ENCODE assay signal across 9 cellular contexts in the genomic region with DNA sequence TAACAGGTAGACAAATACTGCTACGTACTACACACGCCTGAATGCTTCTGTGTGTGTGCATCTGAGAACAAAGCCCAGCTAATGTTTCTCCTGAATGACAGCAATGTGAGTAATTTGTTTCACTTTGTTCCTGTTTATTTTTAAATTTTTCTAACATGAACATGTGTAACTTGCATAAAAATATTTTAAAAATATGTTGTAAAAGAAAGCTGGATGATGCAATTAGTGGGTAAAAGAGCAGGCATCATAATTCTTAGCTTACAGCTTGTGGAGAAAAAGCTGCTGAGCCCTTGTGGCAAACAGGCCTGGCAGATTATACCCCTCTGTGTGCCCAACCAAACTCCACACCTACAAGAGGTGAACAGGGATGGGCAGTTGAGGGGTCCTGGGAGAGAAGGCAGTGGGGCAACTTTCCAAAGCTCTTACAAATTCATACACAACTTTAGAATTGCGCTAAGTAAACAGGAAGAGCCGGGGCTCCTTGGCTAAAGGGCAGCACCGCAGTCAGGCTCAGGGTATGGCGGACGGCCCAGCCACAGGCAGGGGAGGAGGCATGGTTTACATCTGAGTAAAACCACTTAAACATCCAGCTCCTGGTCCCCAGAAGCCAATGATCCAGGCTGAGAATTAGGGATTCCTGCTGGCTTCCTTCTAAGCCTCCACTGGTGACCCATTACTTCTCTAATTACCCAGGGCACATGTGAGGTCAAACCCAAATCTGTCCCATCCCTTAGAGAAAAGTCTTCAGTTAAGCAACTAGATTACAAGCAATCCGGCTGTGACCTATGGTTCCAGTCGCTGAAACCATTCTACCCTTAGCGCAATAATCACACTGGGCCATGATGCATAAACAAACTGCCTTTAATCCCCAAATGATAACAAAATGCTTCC. TPM values are rescaled to one million over a fixed set of nuclear protein-coding genes. Genes with fewer than 3 reads are reported as not detected.
DNase-seq lines count a peak whose midpoint lies in the region; TF ChIP-seq lines count a peak whose summit lies in the region.
"Had no signal": no experiment of that assay in that cellular context is flagged by ENCODE, and none has a peak within 500 bp of the region (broad histone marks: within the 10 kb centered on the region; RNA-seq: fewer than 3 reads in every experiment).

No MANE protein-coding gene starts in this region.

- peak overlapping the region; percentile 99 for H3K27ac ChIP-seq in RWPE1

- H3K9me3 Mint-ChIP-seq in nephron, result peaks cover 18% of the 10 kb centered on the region
- H3K9me3 Mint-ChIP-seq: central memory CD8-positive, alpha-beta T cell had no signal

- POLR2A ChIA-PET in RWPE1 (lab: Yijun Ruan, JAX; ENCODE audit: low non-redundant PET), result no interaction called here

- no peak overlapping the region for H3K4me3 ChIP-seq in fibroblast of pulmonary artery (replicated peaks; ENCODE audit: low read depth, low read length)

- no peak for TF ChIP-seq CTCF in AG09319 (IDR thresholded peaks at IDR 0.05; ENCODE audit: low read depth, low read length)
- no peak for TF ChIP-seq CTCF in RWPE1 (conservative IDR thresholded peaks at IDR 0.05; ENCODE audit: low read depth)
- no peak for TF ChIP-seq CTCF in fibroblast of pulmonary artery (IDR thresholded peaks at IDR 0.05; ENCODE audit: low read length, missing control alignments)
- no peak for TF ChIP-seq CTCF in nephron (IDR thresholded peaks at IDR 0.05; ENCODE audit: unreplicated experiment in 3 of 3)

- DNase-seq in AG09319 (ENCODE audit: extremely low read depth, low read depth), result peak; percentile 96
- peak; percentile 36 for DNase-seq in RWPE1 (ENCODE audit: low spot score)
- DNase-seq in fibroblast of pulmonary artery (ENCODE audit: low read depth), result peak; percentile 72
- no peak for DNase-seq in DMS 273 treated with DMSO at 0.1 percent for 48 hours (lab: John Stamatoyannopoulos, UW)
- no peak for DNase-seq in NCI-H1436 treated with DMSO at 0.1 percent for 48 hours (lab: John Stamatoyannopoulos, UW)
- no peak for DNase-seq in HT-29 (ENCODE audit: low spot score)
- no peak for DNase-seq in stimulated activated CD4-positive, alpha-beta T cell treated with anti-CD3 and anti-CD28 coated beads, Interleukin-4, amount 100 ng/mL, for 24 hours

- peak overlapping the region; percentile 73 to 91 (median 83) for H3K27ac Mint-ChIP-seq in nephron

- H3K27me3 Mint-ChIP-seq in nephron (ENCODE audit: low read depth), result no peaks in the 10 kb centered on the region
- H3K27me3 Mint-ChIP-seq: central memory CD8-positive, alpha-beta T cell had no signal

- H3K4me3 Mint-ChIP-seq in nephron, result peak overlapping the region; percentile 4 to 59 (median 11)
- H3K4me3 Mint-ChIP-seq: central memory CD8-positive, alpha-beta T cell had no signal

- H3K4me1 Mint-ChIP-seq in nephron, result peaks cover 62% of the 10 kb centered on the region
- H3K4me1 Mint-ChIP-seq: central memory CD8-positive, alpha-beta T cell had no signal

- peaks cover 49% of the 10 kb centered on the region for H3K36me3 Mint-ChIP-seq in nephron (ENCODE audit: low read depth)

- CTCF ChIA-PET in RWPE1 (lab: Yijun Ruan, JAX), result interaction anchor here (0.6 to 1.2 kb wide), 3 partner anchors 21 to 39 kb away, joined by 3 read pairs; no protein-coding TSS in a partner anchor

RNA-seq across cellular contexts. Expression of a gene that starts 14.0 kb away (rescaled TPM):
- 0.13 and 0.16 TPM in 2 replicates for total RNA-seq in HT-29 (2014; rRNA removed; shearing (Covaris generic))

Comparison
In these comparisons a context has a peak if more than half of its experiments do, and no peak if none do; other contexts are left out.
1. DNase-seq: peak in AG09319 (single experiment), RWPE1 (single experiment) and fibroblast of pulmonary artery (single experiment); none in DMS 273 treated with DMSO at 0.1 percent for 48 hours (single experiment), NCI-H1436 treated with DMSO at 0.1 percent for 48 hours (single experiment), HT-29 (single experiment) and stimulated activated CD4-positive, alpha-beta T cell treated with anti-CD3 and anti-CD28 coated beads, Interleukin-4, amount 100 ng/mL, for 24 hours (single experiment).